ENCODE assay signal across 8 cellular contexts in the genomic region with DNA sequence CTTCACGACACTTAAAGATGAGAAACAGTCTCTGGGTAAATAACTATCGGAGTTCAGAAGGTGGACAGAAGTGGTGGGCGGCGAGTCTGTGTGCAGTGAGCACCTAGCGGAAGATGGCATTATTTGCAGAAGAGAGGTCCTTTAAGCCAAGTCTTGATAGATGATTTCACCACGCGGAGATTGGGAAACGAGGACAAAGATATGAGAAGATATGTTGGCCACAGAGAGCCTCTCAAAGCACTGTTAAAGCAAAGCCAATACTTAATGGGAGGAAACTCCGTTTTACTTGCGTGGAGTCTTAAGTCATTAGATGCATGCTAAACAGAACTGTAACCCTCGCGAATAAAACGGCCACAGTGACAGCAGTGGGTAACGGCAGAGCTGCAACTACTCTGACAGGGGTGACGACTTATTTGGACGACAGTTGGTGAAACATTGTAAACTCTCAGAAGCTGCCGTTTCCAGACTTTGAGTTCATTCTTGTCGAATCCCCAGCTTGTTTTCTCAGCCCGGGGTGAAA. TPM values are rescaled to one million over a fixed set of nuclear protein-coding genes. Genes with fewer than 3 reads are reported as not detected.
A peak's percentile ranks its signal among the peaks of the same experiment; 100 is the strongest.
DNase-seq lines count a peak whose midpoint lies in the region; ATAC-seq and TF ChIP-seq lines count a peak whose summit lies in the region.

No MANE protein-coding gene starts in this region.

- peak overlapping the region; percentile 89 for H3K27ac ChIP-seq in duodenal mucosa (ENCODE audit: low read depth, low read length)

- peak overlapping the region; percentile 92 to 95 for H3K4me3 ChIP-seq in duodenal mucosa (ENCODE audit: low read depth in 1 of 2, low read length in 2 of 2)

- peak overlapping the region; percentile 84 to 94 for H3K9ac ChIP-seq in duodenal mucosa (ENCODE audit: low read depth in 1 of 2, low read length in 2 of 2)

- POLR2A ChIA-PET in HEK293T (lab: Yijun Ruan, JAX), result interaction anchor here (0.6 to 1.8 kb wide), 9 partner anchors 12 to 74 kb away, joined by 3 to 10 read pairs (median 4); partner anchors contain the start of gene TOR1AIP1

- no peaks in the 10 kb centered on the region for H3K9me3 ChIP-seq in duodenal mucosa (ENCODE audit: control insufficient read depth in 1 of 2, low read length in 2 of 2)

- no peaks in the 10 kb centered on the region for H3K27me3 ChIP-seq in duodenal mucosa (ENCODE audit: control insufficient read depth in 1 of 2, insufficient read depth in 2 of 2, low read length in 2 of 2)

- CTCF ChIA-PET in HEK293T (lab: Yijun Ruan, JAX), result interaction anchor here (1.6 kb wide), 1 partner anchor 86 kb away, joined by 4 read pairs; no protein-coding TSS in a partner anchor

- no peaks in the 10 kb centered on the region for H3K36me3 ChIP-seq in duodenal mucosa (ENCODE audit: control insufficient read depth in 1 of 2, insufficient read depth in 2 of 2, low read length in 2 of 2)

- peak; percentile 9 to 23 for ATAC-seq in activated CD4-positive, CD25-positive, alpha-beta regulatory T cell treated with anti-CD3 and anti-CD28 coated beads, Interleukin-2, amount 50 U/mL, for 24 hours

- peak; percentile 74 for DNase-seq in ELR (ENCODE audit: low read depth)
- DNase-seq in HEK293T (ENCODE audit: extremely low spot score), result peak; percentile 46
- DNase-seq in NCI-H187 treated with DMSO at 0.1 percent for 48 hours (lab: John Stamatoyannopoulos, UW), result peak; percentile 77
- DNase-seq in mucosa of gallbladder (ENCODE audit: low spot score), result peak; percentile 22
- peak; percentile 17 for DNase-seq in stromal cell of bone marrow (ENCODE audit: low read depth)
- DNase-seq in COLO668 (lab: John Stamatoyannopoulos, UW; ENCODE audit: unreplicated experiment), result no peak

- H3K4me1 ChIP-seq in duodenal mucosa (ENCODE audit: control insufficient read depth in 1 of 2, insufficient read depth in 2 of 2, low read length in 2 of 2), result peaks cover 25 to 27% of the 10 kb centered on the region in 2 donors

TF ChIP-seq in HEK293T, 16 proteins besides CTCF, POLR2A, EP300 and RAD21:
- TF ChIP-seq, protein P1, sequence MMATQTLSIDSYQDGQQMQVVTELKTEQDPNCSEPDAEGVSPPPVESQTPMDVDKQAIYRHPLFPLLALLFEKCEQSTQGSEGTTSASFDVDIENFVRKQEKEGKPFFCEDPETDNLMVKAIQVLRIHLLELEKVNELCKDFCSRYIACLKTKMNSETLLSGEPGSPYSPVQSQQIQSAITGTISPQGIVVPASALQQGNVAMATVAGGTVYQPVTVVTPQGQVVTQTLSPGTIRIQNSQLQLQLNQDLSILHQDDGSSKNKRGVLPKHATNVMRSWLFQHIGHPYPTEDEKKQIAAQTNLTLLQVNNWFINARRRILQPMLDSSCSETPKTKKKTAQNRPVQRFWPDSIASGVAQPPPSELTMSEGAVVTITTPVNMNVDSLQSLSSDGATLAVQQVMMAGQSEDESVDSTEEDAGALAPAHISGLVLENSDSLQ (IDR thresholded peaks at IDR 0.05), result peak; percentile 72
- TF ChIP-seq ZNF384 (IDR thresholded peaks at IDR 0.05) (no peak), FOXK2 (IDR thresholded peaks at IDR 0.05) (no peak), CTBP1 (IDR thresholded peaks at IDR 0.05; ENCODE audit: borderline replicate concordance) (peak; percentile 9; the same call in 1 of the 2 replicates), LEF1 (IDR thresholded peaks at IDR 0.05; ENCODE audit: borderline replicate concordance) (no peak), FOXM1 (IDR thresholded peaks at IDR 0.05; ENCODE audit: borderline replicate concordance) (0 out of 2 replicates have a peak, but pooled peaks have one; percentile 11), L3MBTL2 (conservative IDR thresholded peaks at IDR 0.05) (peak; percentile 93)

RNA-seq across cellular contexts. Expression of gene CEP350, which starts 0.6 kb away (rescaled TPM):
- 48.4 TPM for total RNA-seq in mucosa of gallbladder
